17 cellular contexts compared by ENCODE assay signal in the genomic region with DNA sequence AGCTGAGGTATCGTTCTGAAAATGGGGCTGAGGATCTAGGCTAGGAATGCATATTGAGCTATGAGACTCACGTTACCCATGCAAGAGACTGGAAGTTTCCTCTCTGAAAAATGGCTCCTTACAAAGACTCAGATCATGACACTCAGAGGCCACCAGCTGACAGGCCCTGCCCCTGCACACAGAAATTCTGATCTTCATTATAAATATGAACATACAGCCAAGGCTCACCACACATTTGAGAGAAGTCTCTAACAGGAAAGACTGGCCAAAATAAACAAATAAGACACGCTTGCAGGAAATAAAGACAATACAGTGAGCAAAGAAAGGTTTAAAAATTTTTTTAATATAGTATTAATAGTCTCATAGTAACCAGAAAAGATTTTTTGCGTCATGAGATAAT.
DNase-seq lines count a peak whose midpoint lies in the region; ATAC-seq and TF ChIP-seq lines count a peak whose summit lies in the region.
"Had no signal": no experiment of that assay in that cellular context is flagged by ENCODE, and none has a peak within 500 bp of the region (broad histone marks: within the 10 kb centered on the region; RNA-seq: fewer than 3 reads in every experiment).

No MANE protein-coding gene starts in this region.

- no peak for ATAC-seq in HG02571 (IDR thresholded peaks at IDR 0.05; ENCODE audit: unreplicated experiment)
- ATAC-seq: HCT116, Panc1, Right ventricle myocardium inferior had no signal

- TF ChIP-seq CTCF in LNCaP clone FGC (IDR thresholded peaks at IDR 0.05; ENCODE audit: control insufficient read depth, extremely low read depth, insufficient read depth), result no peak
- no peak for TF ChIP-seq CTCF in choroid plexus epithelial cell (conservative IDR thresholded peaks at IDR 0.05; ENCODE audit: low read depth, low read length)

- DNase-seq in EH (ENCODE audit: low read depth), result peak; percentile 11
- peak; percentile 19 for DNase-seq in LNCaP clone FGC (ENCODE audit: low read depth)
- DNase-seq in choroid plexus epithelial cell (ENCODE audit: low read depth), result peak; percentile 58
- peak; percentile 30 for DNase-seq in iris pigment epithelial cell (ENCODE audit: low read depth)
- no peak for DNase-seq in activated naive CD4-positive, alpha-beta T cell treated with Interleukin-2 at 50 U/mL for 16 hours
- DNase-seq in DMS79 treated with DMSO at 0.1 percent for 48 hours (lab: John Stamatoyannopoulos, UW), result no peak
- no peak for DNase-seq in putamen (ENCODE audit: low spot score)
- DNase-seq: ACHN, AML-193, DMS53, NCI-H1694, NCI-H524 had no signal

- no peak overlapping the region for H3K4me3 ChIP-seq in LNCaP clone FGC (ENCODE audit: low read depth, low read length)
- no peak overlapping the region for H3K4me3 ChIP-seq in choroid plexus epithelial cell (ENCODE audit: low read depth, low read length)
- H3K4me3 ChIP-seq: SK-N-MC had no signal

Comparison
In these comparisons a context has a peak if more than half of its experiments do, and no peak if none do; other contexts are left out.
1. DNase-seq: peak in EH (single experiment), LNCaP clone FGC (single experiment), choroid plexus epithelial cell (single experiment) and iris pigment epithelial cell (single experiment); none in activated naive CD4-positive, alpha-beta T cell treated with Interleukin-2 at 50 U/mL for 16 hours (single experiment), DMS79 treated with DMSO at 0.1 percent for 48 hours (single experiment) and putamen (single experiment).